In genomic region chr1:3662080-3662671, GRCh38 we compare ENCODE assay signal across 1 cellular context.
TF ChIP-seq lines count a peak whose summit lies in the region.

No MANE protein-coding gene starts in this region.

TF ChIP-seq in WTC11, 78 proteins besides CTCF, POLR2A, EP300 and RAD21 (continued from another document):
- TF ChIP-seq AR (CRISPR knock-in tag; IDR thresholded peaks at IDR 0.05) (no peak), JUN (CRISPR knock-in tag; IDR thresholded peaks at IDR 0.05) (no peak), ZNF232 (CRISPR knock-in tag; IDR thresholded peaks at IDR 0.05) (no peak), GRHL2 (CRISPR knock-in tag; IDR thresholded peaks at IDR 0.05; ENCODE audit: insufficient replicate concordance, severe bottlenecking) (no peak), IRF2 (CRISPR knock-in tag; IDR thresholded peaks at IDR 0.05; ENCODE audit: borderline replicate concordance, low read depth) (no peak), CDX4 (CRISPR knock-in tag; IDR thresholded peaks at IDR 0.05; ENCODE audit: borderline replicate concordance) (no peak)
